Comparison of ENCODE assay signal across 8 cellular contexts in the genomic region with DNA sequence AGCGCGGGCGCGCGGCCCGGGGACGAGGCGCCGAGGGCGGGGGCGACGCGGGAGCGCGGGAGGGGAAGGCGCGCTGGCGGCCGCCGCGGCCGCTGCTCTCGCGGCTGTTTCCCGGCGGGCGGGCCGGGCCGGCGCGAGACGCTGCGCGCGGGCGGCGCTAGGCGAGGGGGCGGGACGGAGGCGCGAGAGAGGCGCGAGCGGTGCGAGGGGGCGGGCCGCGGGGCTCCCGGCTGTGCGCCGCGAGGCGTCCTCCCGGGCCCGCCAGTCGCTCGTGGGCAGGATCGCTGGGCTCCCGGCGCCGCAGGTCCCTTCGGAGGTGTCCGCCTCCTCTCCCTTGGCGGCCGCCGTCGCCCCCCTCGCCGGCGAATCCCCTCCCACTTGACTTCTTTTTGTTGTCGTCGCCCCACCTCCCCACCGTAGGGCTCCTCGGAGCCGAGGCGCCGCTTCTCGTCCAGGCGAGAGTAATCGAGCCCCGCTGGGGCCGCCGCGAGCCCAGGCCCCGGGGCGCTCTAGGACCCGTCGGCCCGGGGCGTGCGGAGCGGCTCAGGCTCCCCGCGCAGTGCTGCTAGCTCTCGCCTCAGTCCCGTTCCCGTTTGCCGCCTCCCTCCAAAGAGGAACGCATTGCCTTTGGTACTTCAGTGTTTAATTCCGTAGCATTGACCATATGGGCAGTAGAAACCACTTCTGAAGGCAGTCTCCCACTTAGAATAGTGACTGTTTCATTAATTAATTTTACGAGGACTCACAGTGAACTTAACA. TPM values are rescaled to one million over a fixed set of nuclear protein-coding genes. Genes with fewer than 3 reads are reported as not detected.
A peak's percentile ranks its signal among the peaks of the same experiment; 100 is the strongest.
DNase-seq lines count a peak whose midpoint lies in the region; ATAC-seq and TF ChIP-seq lines count a peak whose summit lies in the region.

Gene RANBP9, minus strand, starts transcription at position 110 of the 759 bp plus-strand sequence. CDS start 330 bp downstream, outside the sequence.

- no peaks in the 10 kb centered on the region for H3K27me3 Mint-ChIP-seq in CD4-positive, CD25-positive, alpha-beta regulatory T cell
- H3K27me3 Mint-ChIP-seq in activated CD8-positive, alpha-beta T cell treated with anti-CD3 and anti-CD28 coated beads for 36 hours = no peaks in the 10 kb centered on the region

- CTCF ChIA-PET in activated CD8-positive, alpha-beta T cell treated with anti-CD3 and anti-CD28 coated beads for 36 hours (lab: Charles Lee) = interaction anchor here (0.7 to 3.2 kb wide), 6 partner anchors 16 to 136 kb away, joined by 3 to 16 read pairs (median 3); partner anchors contain the start of gene NOL7

- H3K36me3 Mint-ChIP-seq in CD4-positive, CD25-positive, alpha-beta regulatory T cell = peaks cover 7% of the 10 kb centered on the region
- H3K36me3 Mint-ChIP-seq in activated CD8-positive, alpha-beta T cell treated with anti-CD3 and anti-CD28 coated beads for 36 hours (ENCODE audit: low read depth) = peaks cover 25% of the 10 kb centered on the region

- H3K4me1 ChIP-seq in CD4-positive, CD25-positive, alpha-beta regulatory T cell (ENCODE audit: control insufficient read depth, insufficient read depth, low read length, poor library complexity, severe bottlenecking) = peaks cover 25% of the 10 kb centered on the region
- H3K4me1 ChIP-seq in lower lobe of right lung = peaks cover 35% of the 10 kb centered on the region

- H3K4me1 Mint-ChIP-seq in CD4-positive, CD25-positive, alpha-beta regulatory T cell = peaks cover 30 to 55% (median 43%) of the 10 kb centered on the region in 4 donors
- H3K4me1 Mint-ChIP-seq in activated CD8-positive, alpha-beta T cell treated with anti-CD3 and anti-CD28 coated beads for 36 hours (ENCODE audit: low read depth) = peaks cover 47% of the 10 kb centered on the region

- POLR2A ChIA-PET in activated CD8-positive, alpha-beta T cell treated with anti-CD3 and anti-CD28 coated beads for 36 hours (lab: Charles Lee) = interaction anchor here (0.8 to 3.9 kb wide), 20 partner anchors 11 to 384 kb away, joined by 3 to 26 read pairs (median 4); partner anchors contain the start of genes NOL7, SIRT5 and TBC1D7

- DNase-seq in CD4-positive, CD25-positive, alpha-beta regulatory T cell = peak; percentile 83 to 93 (median 90)
- DNase-seq in NCI-H774 (lab: John Stamatoyannopoulos, UW) (peak; percentile 93), ecto neural progenitor cell (ENCODE audit: low spot score) (peak; percentile 91), lower lobe of right lung (peak; percentile 92)
- peak; percentile 89 for DNase-seq in activated CD8-positive, alpha-beta T cell treated with anti-CD3 and anti-CD28 coated beads for 36 hours
- DNase-seq in stimulated activated CD4-positive, alpha-beta T cell treated with anti-CD3 and anti-CD28 coated beads, TNF-alpha, amount 100 ng/mL, for 24 hours (ENCODE audit: low read depth in 3 of 3) = peak; percentile 65 to 82 (median 68)

- peak within 1 kb of the TSS; percentile 96 to 100 (median 98) for H3K27ac Mint-ChIP-seq in CD4-positive, CD25-positive, alpha-beta regulatory T cell
- peak within 1 kb of the TSS; percentile 96 for H3K27ac Mint-ChIP-seq in activated CD8-positive, alpha-beta T cell treated with anti-CD3 and anti-CD28 coated beads for 36 hours

- H3K9me3 Mint-ChIP-seq in CD4-positive, CD25-positive, alpha-beta regulatory T cell = peaks cover 0 to 1% (median 0%) of the 10 kb centered on the region in 7 donors
- peaks cover 10% of the 10 kb centered on the region for H3K9me3 Mint-ChIP-seq in activated CD8-positive, alpha-beta T cell treated with anti-CD3 and anti-CD28 coated beads for 36 hours

- no peaks in the 10 kb centered on the region for H3K36me3 ChIP-seq in CD4-positive, CD25-positive, alpha-beta regulatory T cell (ENCODE audit: control insufficient read depth, insufficient read depth, low read length)
- no peaks in the 10 kb centered on the region for H3K36me3 ChIP-seq in lower lobe of right lung

- no peak for TF ChIP-seq CTCF in activated CD8-positive, alpha-beta T cell treated with anti-CD3 and anti-CD28 coated beads for 36 hours (IDR thresholded peaks at IDR 0.05)
- TF ChIP-seq CTCF in lower lobe of right lung (IDR thresholded peaks at IDR 0.05) = no peak

- peak; percentile 83 to 85 for ATAC-seq in CD4-positive, CD25-positive, alpha-beta regulatory T cell (ENCODE audit: low read depth in 2 of 2)
- ATAC-seq in GM19397 (IDR thresholded peaks at IDR 0.05; ENCODE audit: unreplicated experiment) (peak; percentile 83), HG03565 (IDR thresholded peaks at IDR 0.05; ENCODE audit: unreplicated experiment) (peak; percentile 58), lower lobe of right lung (peak; percentile 96)
- ATAC-seq in activated CD8-positive, alpha-beta T cell treated with anti-CD3 and anti-CD28 coated beads for 36 hours = peak; percentile 77

- no peaks in the 10 kb centered on the region for H3K27me3 ChIP-seq in CD4-positive, CD25-positive, alpha-beta regulatory T cell (ENCODE audit: control insufficient read depth, insufficient read depth, low read length)
- H3K27me3 ChIP-seq in lower lobe of right lung (ENCODE audit: low read depth) = no peaks in the 10 kb centered on the region

- H3K4me3 Mint-ChIP-seq in CD4-positive, CD25-positive, alpha-beta regulatory T cell = peak within 1 kb of the TSS; percentile 94 to 100 (median 100)
- H3K4me3 Mint-ChIP-seq in activated CD8-positive, alpha-beta T cell treated with anti-CD3 and anti-CD28 coated beads for 36 hours = peak within 1 kb of the TSS; percentile 100

- peak within 1 kb of the TSS; percentile 99 for H3K4me3 ChIP-seq in CD4-positive, CD25-positive, alpha-beta regulatory T cell (ENCODE audit: low read depth, low read length)
- peak within 1 kb of the TSS; percentile 85 for H3K4me3 ChIP-seq in lower lobe of right lung

- peak within 1 kb of the TSS; percentile 92 for H3K27ac ChIP-seq in CD4-positive, CD25-positive, alpha-beta regulatory T cell (ENCODE audit: insufficient read depth, low read length, poor library complexity, severe bottlenecking)
- peak within 1 kb of the TSS; percentile 90 for H3K27ac ChIP-seq in lower lobe of right lung

- H3K9me3 ChIP-seq in CD4-positive, CD25-positive, alpha-beta regulatory T cell (ENCODE audit: control insufficient read depth in 2 of 2, low read length in 2 of 2) = no peaks in the 10 kb centered on the region
- H3K9me3 ChIP-seq in lower lobe of right lung = no peaks in the 10 kb centered on the region

- intact Hi-C loops in activated CD8-positive, alpha-beta T cell treated with anti-CD3 and anti-CD28 coated beads for 36 hours (cut with micrococcal nuclease) = loop anchor here (2.0 kb wide), 1 partner anchor 51 kb away; no protein-coding TSS in a partner anchor
- intact Hi-C loops in lower lobe of right lung (cut with DNase I) = no loop called here

RNA-seq across cellular contexts. Expression of gene RANBP9, which starts in this region (rescaled TPM):
- 85.5 TPM for total RNA-seq in CD4-positive, CD25-positive, alpha-beta regulatory T cell
- polyA plus RNA-seq in CD4-positive, CD25-positive, alpha-beta regulatory T cell = 10 to 100 TPM in 2 of 4 donors, 1 to 10 TPM in 2; 5.6 to 11.1 (median 8.8) TPM
- total RNA-seq in activated CD8-positive, alpha-beta T cell treated with anti-CD3 and anti-CD28 coated beads for 36 hours = 10 to 100 TPM; 53.3 to 56.2 TPM
- total RNA-seq in lower lobe of right lung = 37.0 TPM

Comparison
In these comparisons a context has a peak if more than half of its experiments do, and no peak if none do; other contexts are left out.
1. Peak in every context shown above with its lines: DNase-seq, ATAC-seq, H3K4me3 ChIP-seq and H3K27ac ChIP-seq.